ENCODE assay signal across 1 cellular context in genomic region chr1:8083739-8084484, GRCh38.
TF ChIP-seq lines count a peak whose summit lies in the region.

No MANE protein-coding gene starts in this region.

TF ChIP-seq in HepG2, 621 proteins besides CTCF, POLR2A, EP300 and RAD21 (continued from another document):
- TF ChIP-seq IKZF5 (CRISPR knock-in tag; IDR thresholded peaks at IDR 0.05): peak; percentile 60; the same call in 1 of the 2 replicates
- peak; percentile 89; the same call in 1 of the 2 replicates for TF ChIP-seq ZNF878 (CRISPR knock-in tag; IDR thresholded peaks at IDR 0.05)
- peak; percentile 99 for TF ChIP-seq PITX1 (CRISPR knock-in tag; IDR thresholded peaks at IDR 0.05)
- TF ChIP-seq HNF4G (IDR thresholded peaks at IDR 0.05; ENCODE audit: borderline replicate concordance, low read depth, low read length): peak; percentile 44; the same call in 1 of the 2 replicates
- TF ChIP-seq HNF4G (CRISPR knock-in tag; IDR thresholded peaks at IDR 0.05; ENCODE audit: borderline replicate concordance, low read depth): no peak
- no peak for TF ChIP-seq FLYWCH1 (CRISPR knock-in tag; IDR thresholded peaks at IDR 0.05)
- TF ChIP-seq ARNTL (CRISPR knock-in tag; IDR thresholded peaks at IDR 0.05): peak; percentile 46; the same call in 1 of the 2 replicates
- no peak for TF ChIP-seq ZNF367 (CRISPR knock-in tag; IDR thresholded peaks at IDR 0.05; ENCODE audit: borderline replicate concordance)
- peak; percentile 25; the same call in 1 of the 2 replicates for TF ChIP-seq ZBED4 (CRISPR knock-in tag; IDR thresholded peaks at IDR 0.05; ENCODE audit: borderline replicate concordance)
- 0 out of 2 replicates have a peak, but pooled peaks have one; percentile 63 for TF ChIP-seq HOXD1 (CRISPR knock-in tag; IDR thresholded peaks at IDR 0.05)
- TF ChIP-seq HMGXB4 (CRISPR knock-in tag; IDR thresholded peaks at IDR 0.05; ENCODE audit: borderline replicate concordance in 1 of 2, low read depth in 1 of 2): no peak
- no peak for TF ChIP-seq ZNF557 (CRISPR knock-in tag; IDR thresholded peaks at IDR 0.05)
- TF ChIP-seq GATAD1 (CRISPR knock-in tag; IDR thresholded peaks at IDR 0.05): peak; percentile 34; the same call in 1 of the 2 replicates
- peak; percentile 99 for TF ChIP-seq SOX5 (CRISPR knock-in tag; IDR thresholded peaks at IDR 0.05; ENCODE audit: borderline replicate concordance)
- peak; percentile 85; the same call in 1 of the 2 replicates for TF ChIP-seq THRA (CRISPR knock-in tag; IDR thresholded peaks at IDR 0.05; ENCODE audit: borderline replicate concordance)
- TF ChIP-seq ZNF383 (CRISPR knock-in tag; IDR thresholded peaks at IDR 0.05; ENCODE audit: borderline replicate concordance): no peak
- TF ChIP-seq TFDP2 (CRISPR knock-in tag; IDR thresholded peaks at IDR 0.05): no peak
- no peak for TF ChIP-seq SSRP1 (CRISPR knock-in tag; IDR thresholded peaks at IDR 0.05)
